1 cellular context compared by ENCODE assay signal in the genomic region with DNA sequence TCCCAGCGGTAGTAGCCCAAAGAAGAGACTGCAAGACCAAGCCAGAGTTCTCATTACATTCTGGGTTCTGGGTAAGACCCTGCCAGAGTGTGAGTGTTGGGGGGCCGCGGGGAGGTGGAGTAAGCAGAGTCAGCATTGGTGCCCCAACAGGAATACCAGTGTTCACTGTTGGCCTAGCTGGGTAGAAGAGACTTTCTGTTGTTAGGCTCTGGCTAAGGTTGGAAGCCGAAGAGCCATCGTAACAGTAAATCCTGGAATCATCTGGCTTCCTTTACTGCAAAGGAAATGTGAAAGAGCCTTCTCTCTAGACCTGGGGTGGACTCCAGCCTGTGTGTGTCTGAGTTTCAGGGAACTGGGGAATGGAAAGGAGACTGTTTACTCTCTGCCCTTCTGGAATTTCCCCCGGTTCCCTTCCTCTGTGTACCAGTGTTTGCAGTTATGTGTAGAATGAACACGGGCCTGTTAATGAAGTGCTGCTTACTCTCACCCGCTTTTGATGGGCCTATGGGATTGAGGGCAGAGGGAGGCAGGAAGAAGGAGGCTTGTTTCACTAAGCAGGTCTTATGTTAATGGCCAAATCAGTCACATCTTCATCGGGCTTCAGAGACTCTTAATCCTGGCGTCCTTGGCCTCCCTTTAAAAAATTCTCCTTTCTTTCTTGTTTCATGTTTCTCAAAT.
TF ChIP-seq lines count a peak whose summit lies in the region.

No MANE protein-coding gene starts in this region.

TF ChIP-seq in HepG2, 621 proteins besides CTCF, POLR2A, EP300 and RAD21 (continued from another document and continues in another):
- TF ChIP-seq, protein P1, sequence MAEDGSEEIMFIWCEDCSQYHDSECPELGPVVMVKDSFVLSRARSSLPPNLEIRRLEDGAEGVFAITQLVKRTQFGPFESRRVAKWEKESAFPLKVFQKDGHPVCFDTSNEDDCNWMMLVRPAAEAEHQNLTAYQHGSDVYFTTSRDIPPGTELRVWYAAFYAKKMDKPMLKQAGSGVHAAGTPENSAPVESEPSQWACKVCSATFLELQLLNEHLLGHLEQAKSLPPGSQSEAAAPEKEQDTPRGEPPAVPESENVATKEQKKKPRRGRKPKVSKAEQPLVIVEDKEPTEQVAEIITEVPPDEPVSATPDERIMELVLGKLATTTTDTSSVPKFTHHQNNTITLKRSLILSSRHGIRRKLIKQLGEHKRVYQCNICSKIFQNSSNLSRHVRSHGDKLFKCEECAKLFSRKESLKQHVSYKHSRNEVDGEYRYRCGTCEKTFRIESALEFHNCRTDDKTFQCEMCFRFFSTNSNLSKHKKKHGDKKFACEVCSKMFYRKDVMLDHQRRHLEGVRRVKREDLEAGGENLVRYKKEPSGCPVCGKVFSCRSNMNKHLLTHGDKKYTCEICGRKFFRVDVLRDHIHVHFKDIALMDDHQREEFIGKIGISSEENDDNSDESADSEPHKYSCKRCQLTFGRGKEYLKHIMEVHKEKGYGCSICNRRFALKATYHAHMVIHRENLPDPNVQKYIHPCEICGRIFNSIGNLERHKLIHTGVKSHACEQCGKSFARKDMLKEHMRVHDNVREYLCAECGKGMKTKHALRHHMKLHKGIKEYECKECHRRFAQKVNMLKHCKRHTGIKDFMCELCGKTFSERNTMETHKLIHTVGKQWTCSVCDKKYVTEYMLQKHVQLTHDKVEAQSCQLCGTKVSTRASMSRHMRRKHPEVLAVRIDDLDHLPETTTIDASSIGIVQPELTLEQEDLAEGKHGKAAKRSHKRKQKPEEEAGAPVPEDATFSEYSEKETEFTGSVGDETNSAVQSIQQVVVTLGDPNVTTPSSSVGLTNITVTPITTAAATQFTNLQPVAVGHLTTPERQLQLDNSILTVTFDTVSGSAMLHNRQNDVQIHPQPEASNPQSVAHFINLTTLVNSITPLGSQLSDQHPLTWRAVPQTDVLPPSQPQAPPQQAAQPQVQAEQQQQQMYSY (CRISPR knock-in tag; IDR thresholded peaks at IDR 0.05) = peak; percentile 52; the same call in 1 of the 2 replicates
- TF ChIP-seq ZNF766 (CRISPR knock-in tag; IDR thresholded peaks at IDR 0.05; ENCODE audit: borderline replicate concordance) (peak; percentile 76; the same call in 1 of the 2 replicates), ZNF746 (CRISPR knock-in tag; IDR thresholded peaks at IDR 0.05) (peak; percentile 40; the same call in 1 of the 2 replicates), AKAP8 (CRISPR knock-in tag; IDR thresholded peaks at IDR 0.05) (no peak), ZNF644 (CRISPR knock-in tag; IDR thresholded peaks at IDR 0.05; ENCODE audit: low read depth) (peak; percentile 28; the same call in 1 of the 2 replicates), ZNF354B (CRISPR knock-in tag; IDR thresholded peaks at IDR 0.05) (no peak), SMARCE1 (IDR thresholded peaks at IDR 0.05; ENCODE audit: borderline replicate concordance) (no peak), ZIK1 (CRISPR knock-in tag; IDR thresholded peaks at IDR 0.05; ENCODE audit: borderline replicate concordance, low read depth) (no peak), NR3C1 (CRISPR knock-in tag; IDR thresholded peaks at IDR 0.05) (no peak), ZNF75D (CRISPR knock-in tag; IDR thresholded peaks at IDR 0.05; ENCODE audit: borderline replicate concordance) (no peak), ZNF724P (CRISPR knock-in tag; IDR thresholded peaks at IDR 0.05; ENCODE audit: borderline replicate concordance) (no peak), ZNF883 (CRISPR knock-in tag; IDR thresholded peaks at IDR 0.05; ENCODE audit: not compliant biosample characterization) (no peak), ZBTB7B (CRISPR knock-in tag; IDR thresholded peaks at IDR 0.05) (no peak), ZNF441 (CRISPR knock-in tag; IDR thresholded peaks at IDR 0.05; ENCODE audit: borderline replicate concordance) (peak; percentile 68; the same call in 1 of the 2 replicates), PTBP1 (IDR thresholded peaks at IDR 0.05; ENCODE audit: low read depth, low read length, poor library complexity, severe bottlenecking) (no peak), ARNTL (CRISPR knock-in tag; IDR thresholded peaks at IDR 0.05) (peak; percentile 86), MED1 (CRISPR knock-in tag; IDR thresholded peaks at IDR 0.05) (peak; percentile 94), NFE2 (CRISPR knock-in tag; IDR thresholded peaks at IDR 0.05) (no peak), ZNF101 (CRISPR knock-in tag; IDR thresholded peaks at IDR 0.05; ENCODE audit: borderline replicate concordance, low read depth) (no peak; the same call in 1 of the 2 replicates), SSRP1 (CRISPR knock-in tag; IDR thresholded peaks at IDR 0.05) (no peak; the same call in 1 of the 2 replicates), SMAD1 (CRISPR knock-in tag; IDR thresholded peaks at IDR 0.05; ENCODE audit: borderline replicate concordance, low read depth) (no peak), ZNF33B (CRISPR knock-in tag; IDR thresholded peaks at IDR 0.05) (no peak)
- TF ChIP-seq, protein P2, sequence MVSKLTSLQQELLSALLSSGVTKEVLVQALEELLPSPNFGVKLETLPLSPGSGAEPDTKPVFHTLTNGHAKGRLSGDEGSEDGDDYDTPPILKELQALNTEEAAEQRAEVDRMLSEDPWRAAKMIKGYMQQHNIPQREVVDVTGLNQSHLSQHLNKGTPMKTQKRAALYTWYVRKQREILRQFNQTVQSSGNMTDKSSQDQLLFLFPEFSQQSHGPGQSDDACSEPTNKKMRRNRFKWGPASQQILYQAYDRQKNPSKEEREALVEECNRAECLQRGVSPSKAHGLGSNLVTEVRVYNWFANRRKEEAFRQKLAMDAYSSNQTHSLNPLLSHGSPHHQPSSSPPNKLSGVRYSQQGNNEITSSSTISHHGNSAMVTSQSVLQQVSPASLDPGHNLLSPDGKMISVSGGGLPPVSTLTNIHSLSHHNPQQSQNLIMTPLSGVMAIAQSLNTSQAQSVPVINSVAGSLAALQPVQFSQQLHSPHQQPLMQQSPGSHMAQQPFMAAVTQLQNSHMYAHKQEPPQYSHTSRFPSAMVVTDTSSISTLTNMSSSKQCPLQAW (CRISPR knock-in tag; IDR thresholded peaks at IDR 0.05) = peak; percentile 98
- TF ChIP-seq, protein P3, sequence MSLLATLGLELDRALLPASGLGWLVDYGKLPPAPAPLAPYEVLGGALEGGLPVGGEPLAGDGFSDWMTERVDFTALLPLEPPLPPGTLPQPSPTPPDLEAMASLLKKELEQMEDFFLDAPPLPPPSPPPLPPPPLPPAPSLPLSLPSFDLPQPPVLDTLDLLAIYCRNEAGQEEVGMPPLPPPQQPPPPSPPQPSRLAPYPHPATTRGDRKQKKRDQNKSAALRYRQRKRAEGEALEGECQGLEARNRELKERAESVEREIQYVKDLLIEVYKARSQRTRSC (CRISPR knock-in tag; IDR thresholded peaks at IDR 0.05; ENCODE audit: low read depth) = no peak
- TF ChIP-seq, protein P4, sequence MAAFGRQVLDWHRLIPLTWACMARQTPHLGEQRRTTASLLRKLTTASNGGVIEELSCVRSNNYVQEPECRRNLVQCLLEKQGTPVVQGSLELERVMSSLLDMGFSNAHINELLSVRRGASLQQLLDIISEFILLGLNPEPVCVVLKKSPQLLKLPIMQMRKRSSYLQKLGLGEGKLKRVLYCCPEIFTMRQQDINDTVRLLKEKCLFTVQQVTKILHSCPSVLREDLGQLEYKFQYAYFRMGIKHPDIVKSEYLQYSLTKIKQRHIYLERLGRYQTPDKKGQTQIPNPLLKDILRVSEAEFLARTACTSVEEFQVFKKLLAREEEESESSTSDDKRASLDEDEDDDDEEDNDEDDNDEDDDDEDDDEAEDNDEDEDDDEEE (CRISPR knock-in tag; IDR thresholded peaks at IDR 0.05) = no peak
- TF ChIP-seq, protein P5, sequence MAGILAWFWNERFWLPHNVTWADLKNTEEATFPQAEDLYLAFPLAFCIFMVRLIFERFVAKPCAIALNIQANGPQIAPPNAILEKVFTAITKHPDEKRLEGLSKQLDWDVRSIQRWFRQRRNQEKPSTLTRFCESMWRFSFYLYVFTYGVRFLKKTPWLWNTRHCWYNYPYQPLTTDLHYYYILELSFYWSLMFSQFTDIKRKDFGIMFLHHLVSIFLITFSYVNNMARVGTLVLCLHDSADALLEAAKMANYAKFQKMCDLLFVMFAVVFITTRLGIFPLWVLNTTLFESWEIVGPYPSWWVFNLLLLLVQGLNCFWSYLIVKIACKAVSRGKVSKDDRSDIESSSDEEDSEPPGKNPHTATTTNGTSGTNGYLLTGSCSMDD (CRISPR knock-in tag; IDR thresholded peaks at IDR 0.05) = no peak
- TF ChIP-seq, protein P6, sequence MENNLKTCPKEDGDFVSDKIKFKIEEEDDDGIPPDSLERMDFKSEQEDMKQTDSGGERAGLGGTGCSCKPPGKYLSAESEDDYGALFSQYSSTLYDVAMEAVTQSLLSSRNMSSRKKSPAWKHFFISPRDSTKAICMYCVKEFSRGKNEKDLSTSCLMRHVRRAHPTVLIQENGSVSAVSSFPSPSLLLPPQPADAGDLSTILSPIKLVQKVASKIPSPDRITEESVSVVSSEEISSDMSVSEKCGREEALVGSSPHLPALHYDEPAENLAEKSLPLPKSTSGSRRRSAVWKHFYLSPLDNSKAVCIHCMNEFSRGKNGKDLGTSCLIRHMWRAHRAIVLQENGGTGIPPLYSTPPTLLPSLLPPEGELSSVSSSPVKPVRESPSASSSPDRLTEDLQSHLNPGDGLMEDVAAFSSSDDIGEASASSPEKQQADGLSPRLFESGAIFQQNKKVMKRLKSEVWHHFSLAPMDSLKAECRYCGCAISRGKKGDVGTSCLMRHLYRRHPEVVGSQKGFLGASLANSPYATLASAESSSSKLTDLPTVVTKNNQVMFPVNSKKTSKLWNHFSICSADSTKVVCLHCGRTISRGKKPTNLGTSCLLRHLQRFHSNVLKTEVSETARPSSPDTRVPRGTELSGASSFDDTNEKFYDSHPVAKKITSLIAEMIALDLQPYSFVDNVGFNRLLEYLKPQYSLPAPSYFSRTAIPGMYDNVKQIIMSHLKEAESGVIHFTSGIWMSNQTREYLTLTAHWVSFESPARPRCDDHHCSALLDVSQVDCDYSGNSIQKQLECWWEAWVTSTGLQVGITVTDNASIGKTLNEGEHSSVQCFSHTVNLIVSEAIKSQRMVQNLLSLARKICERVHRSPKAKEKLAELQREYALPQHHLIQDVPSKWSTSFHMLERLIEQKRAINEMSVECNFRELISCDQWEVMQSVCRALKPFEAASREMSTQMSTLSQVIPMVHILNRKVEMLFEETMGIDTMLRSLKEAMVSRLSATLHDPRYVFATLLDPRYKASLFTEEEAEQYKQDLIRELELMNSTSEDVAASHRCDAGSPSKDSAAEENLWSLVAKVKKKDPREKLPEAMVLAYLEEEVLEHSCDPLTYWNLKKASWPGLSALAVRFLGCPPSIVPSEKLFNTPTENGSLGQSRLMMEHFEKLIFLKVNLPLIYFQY (CRISPR knock-in tag; IDR thresholded peaks at IDR 0.05; ENCODE audit: borderline replicate concordance) = peak; percentile 13; the same call in 1 of the 2 replicates
- TF ChIP-seq, protein P7, sequence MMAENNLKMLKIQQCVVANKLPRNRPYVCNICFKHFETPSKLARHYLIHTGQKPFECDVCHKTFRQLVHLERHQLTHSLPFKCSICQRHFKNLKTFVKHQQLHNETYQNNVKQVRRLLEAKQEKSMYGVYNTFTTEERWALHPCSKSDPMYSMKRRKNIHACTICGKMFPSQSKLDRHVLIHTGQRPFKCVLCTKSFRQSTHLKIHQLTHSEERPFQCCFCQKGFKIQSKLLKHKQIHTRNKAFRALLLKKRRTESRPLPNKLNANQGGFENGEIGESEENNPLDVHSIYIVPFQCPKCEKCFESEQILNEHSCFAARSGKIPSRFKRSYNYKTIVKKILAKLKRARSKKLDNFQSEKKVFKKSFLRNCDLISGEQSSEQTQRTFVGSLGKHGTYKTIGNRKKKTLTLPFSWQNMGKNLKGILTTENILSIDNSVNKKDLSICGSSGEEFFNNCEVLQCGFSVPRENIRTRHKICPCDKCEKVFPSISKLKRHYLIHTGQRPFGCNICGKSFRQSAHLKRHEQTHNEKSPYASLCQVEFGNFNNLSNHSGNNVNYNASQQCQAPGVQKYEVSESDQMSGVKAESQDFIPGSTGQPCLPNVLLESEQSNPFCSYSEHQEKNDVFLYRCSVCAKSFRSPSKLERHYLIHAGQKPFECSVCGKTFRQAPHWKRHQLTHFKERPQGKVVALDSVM (CRISPR knock-in tag; IDR thresholded peaks at IDR 0.05) = peak; percentile 85
- TF ChIP-seq, protein P8, sequence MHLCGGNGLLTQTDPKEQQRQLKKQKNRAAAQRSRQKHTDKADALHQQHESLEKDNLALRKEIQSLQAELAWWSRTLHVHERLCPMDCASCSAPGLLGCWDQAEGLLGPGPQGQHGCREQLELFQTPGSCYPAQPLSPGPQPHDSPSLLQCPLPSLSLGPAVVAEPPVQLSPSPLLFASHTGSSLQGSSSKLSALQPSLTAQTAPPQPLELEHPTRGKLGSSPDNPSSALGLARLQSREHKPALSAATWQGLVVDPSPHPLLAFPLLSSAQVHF (CRISPR knock-in tag; IDR thresholded peaks at IDR 0.05) = no peak
- TF ChIP-seq, protein P9, sequence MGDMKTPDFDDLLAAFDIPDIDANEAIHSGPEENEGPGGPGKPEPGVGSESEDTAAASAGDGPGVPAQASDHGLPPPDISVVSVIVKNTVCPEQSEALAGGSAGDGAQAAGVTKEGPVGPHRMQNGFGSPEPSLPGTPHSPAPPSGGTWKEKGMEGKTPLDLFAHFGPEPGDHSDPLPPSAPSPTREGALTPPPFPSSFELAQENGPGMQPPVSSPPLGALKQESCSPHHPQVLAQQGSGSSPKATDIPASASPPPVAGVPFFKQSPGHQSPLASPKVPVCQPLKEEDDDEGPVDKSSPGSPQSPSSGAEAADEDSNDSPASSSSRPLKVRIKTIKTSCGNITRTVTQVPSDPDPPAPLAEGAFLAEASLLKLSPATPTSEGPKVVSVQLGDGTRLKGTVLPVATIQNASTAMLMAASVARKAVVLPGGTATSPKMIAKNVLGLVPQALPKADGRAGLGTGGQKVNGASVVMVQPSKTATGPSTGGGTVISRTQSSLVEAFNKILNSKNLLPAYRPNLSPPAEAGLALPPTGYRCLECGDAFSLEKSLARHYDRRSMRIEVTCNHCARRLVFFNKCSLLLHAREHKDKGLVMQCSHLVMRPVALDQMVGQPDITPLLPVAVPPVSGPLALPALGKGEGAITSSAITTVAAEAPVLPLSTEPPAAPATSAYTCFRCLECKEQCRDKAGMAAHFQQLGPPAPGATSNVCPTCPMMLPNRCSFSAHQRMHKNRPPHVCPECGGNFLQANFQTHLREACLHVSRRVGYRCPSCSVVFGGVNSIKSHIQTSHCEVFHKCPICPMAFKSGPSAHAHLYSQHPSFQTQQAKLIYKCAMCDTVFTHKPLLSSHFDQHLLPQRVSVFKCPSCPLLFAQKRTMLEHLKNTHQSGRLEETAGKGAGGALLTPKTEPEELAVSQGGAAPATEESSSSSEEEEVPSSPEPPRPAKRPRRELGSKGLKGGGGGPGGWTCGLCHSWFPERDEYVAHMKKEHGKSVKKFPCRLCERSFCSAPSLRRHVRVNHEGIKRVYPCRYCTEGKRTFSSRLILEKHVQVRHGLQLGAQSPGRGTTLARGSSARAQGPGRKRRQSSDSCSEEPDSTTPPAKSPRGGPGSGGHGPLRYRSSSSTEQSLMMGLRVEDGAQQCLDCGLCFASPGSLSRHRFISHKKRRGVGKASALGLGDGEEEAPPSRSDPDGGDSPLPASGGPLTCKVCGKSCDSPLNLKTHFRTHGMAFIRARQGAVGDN (CRISPR knock-in tag; IDR thresholded peaks at IDR 0.05) = no peak
- TF ChIP-seq, protein P10, sequence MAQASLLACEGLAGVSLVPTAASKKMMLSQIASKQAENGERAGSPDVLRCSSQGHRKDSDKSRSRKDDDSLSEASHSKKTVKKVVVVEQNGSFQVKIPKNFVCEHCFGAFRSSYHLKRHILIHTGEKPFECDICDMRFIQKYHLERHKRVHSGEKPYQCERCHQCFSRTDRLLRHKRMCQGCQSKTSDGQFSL (CRISPR knock-in tag; IDR thresholded peaks at IDR 0.05) = no peak
- TF ChIP-seq, protein P11, sequence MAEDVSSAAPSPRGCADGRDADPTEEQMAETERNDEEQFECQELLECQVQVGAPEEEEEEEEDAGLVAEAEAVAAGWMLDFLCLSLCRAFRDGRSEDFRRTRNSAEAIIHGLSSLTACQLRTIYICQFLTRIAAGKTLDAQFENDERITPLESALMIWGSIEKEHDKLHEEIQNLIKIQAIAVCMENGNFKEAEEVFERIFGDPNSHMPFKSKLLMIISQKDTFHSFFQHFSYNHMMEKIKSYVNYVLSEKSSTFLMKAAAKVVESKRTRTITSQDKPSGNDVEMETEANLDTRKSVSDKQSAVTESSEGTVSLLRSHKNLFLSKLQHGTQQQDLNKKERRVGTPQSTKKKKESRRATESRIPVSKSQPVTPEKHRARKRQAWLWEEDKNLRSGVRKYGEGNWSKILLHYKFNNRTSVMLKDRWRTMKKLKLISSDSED (CRISPR knock-in tag; IDR thresholded peaks at IDR 0.05) = no peak
